In genomic region chr10:116840389-116841075, GRCh38 we compare ENCODE assay signal across 15 cellular contexts. TPM values are rescaled to one million over a fixed set of nuclear protein-coding genes. Genes with fewer than 3 reads are reported as not detected.
DNase-seq lines count a peak whose midpoint lies in the region; ATAC-seq and TF ChIP-seq lines count a peak whose summit lies in the region.
"Had no signal": no experiment of that assay in that cellular context is flagged by ENCODE, and none has a peak within 500 bp of the region (broad histone marks: within the 10 kb centered on the region; RNA-seq: fewer than 3 reads in every experiment).

No MANE protein-coding gene starts in this region.

- H3K4ac ChIP-seq in trophoblast cell (ENCODE audit: low read depth, low read length): no peak overlapping the region

- no peak overlapping the region for H2BK5ac ChIP-seq in trophoblast cell (ENCODE audit: low read depth, low read length, poor library complexity)

- H3K9me3 Mint-ChIP-seq in GM23338: no peaks in the 10 kb centered on the region
- no peaks in the 10 kb centered on the region for H3K9me3 Mint-ChIP-seq in activated naive CD8-positive, alpha-beta T cell treated with anti-CD3 and anti-CD28 coated beads for 36 hours
- H3K9me3 Mint-ChIP-seq: CD4-positive, alpha-beta T cell; H9; IgD-negative memory B cell had no signal

- H3F3A ChIP-seq in GM23338 (replicated peaks; ENCODE audit: low read depth): no peaks in the 10 kb centered on the region; the same call in 1 of the 2 replicates

- H3K79me2 ChIP-seq in GM23338 (replicated peaks; ENCODE audit: insufficient read depth) (no peaks in the 10 kb centered on the region), trophoblast cell (ENCODE audit: control insufficient read depth, insufficient read depth, low read length, poor library complexity) (no peaks in the 10 kb centered on the region)

- H2BK12ac ChIP-seq in trophoblast cell (ENCODE audit: low read length): no peak overlapping the region

- no peak overlapping the region for H3K9ac ChIP-seq in trophoblast cell (ENCODE audit: low read length)
- H3K9ac ChIP-seq: GM23248 had no signal

- DNase-seq in GM23338 (ENCODE audit: low spot score) (no peak), NCI-H2227 treated with DMSO at 0.1 percent for 48 hours (lab: John Stamatoyannopoulos, UW) (peak; percentile 71), esophagus muscularis mucosa (ENCODE audit: extremely low spot score) (peak; percentile 10), trophoblast cell (no peak)
- no peak for DNase-seq in activated naive CD8-positive, alpha-beta T cell treated with anti-CD3 and anti-CD28 coated beads for 36 hours
- DNase-seq in activated effector memory CD4-positive, alpha-beta T cell treated with anti-CD3 and anti-CD28 coated beads, Interleukin-2, amount 50 U/mL, for 16 hours: no peak
- DNase-seq: C1 segment of cervical spinal cord; Calu3; CD4-positive, alpha-beta T cell; DMS 273 treated with DMSO at 0.1 percent for 48 hours; GM23248; H9 had no signal

- intact Hi-C loops in esophagus muscularis mucosa (cut with DNase I): no loop called here

- H3K36me3 ChIP-seq in GM23338 (ENCODE audit: insufficient read depth): no peaks in the 10 kb centered on the region
- H3K36me3 ChIP-seq in esophagus muscularis mucosa: no peaks in the 10 kb centered on the region
- H3K36me3 ChIP-seq in trophoblast cell (ENCODE audit: control insufficient read depth in 1 of 2, insufficient read depth in 2 of 2, low read length in 2 of 2): no peaks in the 10 kb centered on the region

- no peak overlapping the region for H4K12ac ChIP-seq in trophoblast cell (ENCODE audit: low read depth, low read length)

- H2AK5ac ChIP-seq in trophoblast cell (ENCODE audit: low read length): no peak overlapping the region

- no peak overlapping the region for H3K14ac ChIP-seq in trophoblast cell (ENCODE audit: low read length)

- H4K8ac ChIP-seq in trophoblast cell (ENCODE audit: low read depth, low read length): no peak overlapping the region

- no peaks in the 10 kb centered on the region for H3K79me1 ChIP-seq in trophoblast cell (ENCODE audit: low read length)

- no peaks in the 10 kb centered on the region for H3K27me3 Mint-ChIP-seq in GM23338 (ENCODE audit: insufficient read depth, low read depth, poor library complexity)
- peaks cover 23% of the 10 kb centered on the region for H3K27me3 Mint-ChIP-seq in activated naive CD8-positive, alpha-beta T cell treated with anti-CD3 and anti-CD28 coated beads for 36 hours
- H3K27me3 Mint-ChIP-seq: B cell, IgD-negative memory B cell had no signal

- no peak overlapping the region for H3K4me3 Mint-ChIP-seq in GM23338
- H3K4me3 Mint-ChIP-seq in activated naive CD8-positive, alpha-beta T cell treated with anti-CD3 and anti-CD28 coated beads for 36 hours: no peak overlapping the region
- H3K4me3 Mint-ChIP-seq: B cell; CD4-positive, alpha-beta T cell; H9; IgD-negative memory B cell had no signal

- no peaks in the 10 kb centered on the region for H3K36me3 Mint-ChIP-seq in GM23338 (ENCODE audit: low read depth)
- no peaks in the 10 kb centered on the region for H3K36me3 Mint-ChIP-seq in activated naive CD8-positive, alpha-beta T cell treated with anti-CD3 and anti-CD28 coated beads for 36 hours
- H3K36me3 Mint-ChIP-seq: IgD-negative memory B cell had no signal

- H3K4me3 ChIP-seq in GM23338 (no peak overlapping the region), esophagus muscularis mucosa (no peak overlapping the region), trophoblast cell (ENCODE audit: low read depth, low read length) (no peak overlapping the region)
- H3K4me3 ChIP-seq: GM23248 had no signal

- H3K27me3 ChIP-seq in GM23338 (ENCODE audit: insufficient read depth) (no peaks in the 10 kb centered on the region), esophagus muscularis mucosa (no peaks in the 10 kb centered on the region), trophoblast cell (ENCODE audit: insufficient read depth, low read length) (no peaks in the 10 kb centered on the region)

- H3K4me1 ChIP-seq in GM23338 (ENCODE audit: insufficient read depth): peaks cover 53% of the 10 kb centered on the region
- no peaks in the 10 kb centered on the region for H3K4me1 ChIP-seq in esophagus muscularis mucosa
- H3K4me1 ChIP-seq in trophoblast cell (ENCODE audit: control insufficient read depth in 1 of 2, insufficient read depth in 2 of 2, low read length in 2 of 2): no peaks in the 10 kb centered on the region

- no peak for TF ChIP-seq EP300 in esophagus muscularis mucosa (IDR thresholded peaks at IDR 0.05)

- ATAC-seq in GM23338 (peak; percentile 8; the same call in 1 of the 3 replicates), GM21723 (IDR thresholded peaks at IDR 0.05; ENCODE audit: unreplicated experiment) (no peak)

- no peaks in the 10 kb centered on the region for H3K9me2 ChIP-seq in GM23338 (ENCODE audit: insufficient read depth)

- H2AFZ ChIP-seq in GM23338 (no peak overlapping the region), trophoblast cell (ENCODE audit: insufficient read depth, low read length, poor library complexity) (no peak overlapping the region)
- H2AFZ ChIP-seq: GM23248 had no signal

- TF ChIP-seq POLR2A in esophagus muscularis mucosa (IDR thresholded peaks at IDR 0.05; ENCODE audit: low read depth): no peak

- 88% methylated on average over 6 of the region's 6 CpGs for WGBS in esophagus muscularis mucosa
- WGBS in trophoblast cell (ENCODE audit: extremely low coverage, insufficient coverage, insufficient read length): no CpG with 5 or more reads among the region's 6 CpGs

- H4K91ac ChIP-seq in trophoblast cell (ENCODE audit: low read depth, low read length): no peak overlapping the region

- H3K4me1 Mint-ChIP-seq in GM23338: peaks cover 60% of the 10 kb centered on the region
- peaks cover 3% of the 10 kb centered on the region for H3K4me1 Mint-ChIP-seq in activated naive CD8-positive, alpha-beta T cell treated with anti-CD3 and anti-CD28 coated beads for 36 hours

- no peak overlapping the region for H3K27ac ChIP-seq in GM23338 (ENCODE audit: low read depth)
- no peak overlapping the region for H3K27ac ChIP-seq in esophagus muscularis mucosa (replicated peaks in 1 of 4)
- no peak overlapping the region for H3K27ac ChIP-seq in trophoblast cell (ENCODE audit: low read depth, low read length)
- H3K27ac ChIP-seq: GM23248 had no signal

- peak overlapping the region; percentile 74 for H3K23ac ChIP-seq in trophoblast cell (ENCODE audit: low read length)

- no peak for TF ChIP-seq CTCF in GM23338 (conservative IDR thresholded peaks at IDR 0.05; ENCODE audit: low read depth in 2 of 2)
- no peak for TF ChIP-seq CTCF in esophagus muscularis mucosa (IDR thresholded peaks at IDR 0.05)

- H3K18ac ChIP-seq in trophoblast cell (ENCODE audit: low read length): no peak overlapping the region

- H3K4me2 ChIP-seq in GM23338 (no peak overlapping the region), trophoblast cell (ENCODE audit: low read length) (no peak overlapping the region)

- H3K9me3 ChIP-seq in esophagus muscularis mucosa (no peaks in the 10 kb centered on the region), trophoblast cell (ENCODE audit: insufficient read depth, low read depth, low read length) (no peaks in the 10 kb centered on the region)

- no peaks in the 10 kb centered on the region for H4K20me1 ChIP-seq in GM23338 (replicated peaks; ENCODE audit: insufficient read depth)

- H3K27ac Mint-ChIP-seq in GM23338: no peak overlapping the region
- no peak overlapping the region for H3K27ac Mint-ChIP-seq in activated naive CD8-positive, alpha-beta T cell treated with anti-CD3 and anti-CD28 coated beads for 36 hours
- H3K27ac Mint-ChIP-seq: B cell; CD4-positive, alpha-beta T cell; H9 had no signal

- H2BK120ac ChIP-seq in trophoblast cell (ENCODE audit: insufficient read depth, low read length, poor library complexity): no peak overlapping the region

TF ChIP-seq in GM23338, 12 proteins besides CTCF, POLR2A, EP300 and RAD21 (continues in another document):
- TF ChIP-seq STAT1 (IDR thresholded peaks at IDR 0.05; ENCODE audit: unreplicated experiment) (no peak), EZH2 (IDR thresholded peaks at IDR 0.05; ENCODE audit: low read depth, unreplicated experiment) (no peak), ZNF114 (CRISPR knock-in tag; IDR thresholded peaks at IDR 0.05) (no peak), NANOG (IDR thresholded peaks at IDR 0.05; ENCODE audit: borderline replicate concordance) (no peak), ZNF331 (CRISPR knock-in tag; IDR thresholded peaks at IDR 0.05; ENCODE audit: low read depth) (no peak)
- TF ChIP-seq, protein P1, sequence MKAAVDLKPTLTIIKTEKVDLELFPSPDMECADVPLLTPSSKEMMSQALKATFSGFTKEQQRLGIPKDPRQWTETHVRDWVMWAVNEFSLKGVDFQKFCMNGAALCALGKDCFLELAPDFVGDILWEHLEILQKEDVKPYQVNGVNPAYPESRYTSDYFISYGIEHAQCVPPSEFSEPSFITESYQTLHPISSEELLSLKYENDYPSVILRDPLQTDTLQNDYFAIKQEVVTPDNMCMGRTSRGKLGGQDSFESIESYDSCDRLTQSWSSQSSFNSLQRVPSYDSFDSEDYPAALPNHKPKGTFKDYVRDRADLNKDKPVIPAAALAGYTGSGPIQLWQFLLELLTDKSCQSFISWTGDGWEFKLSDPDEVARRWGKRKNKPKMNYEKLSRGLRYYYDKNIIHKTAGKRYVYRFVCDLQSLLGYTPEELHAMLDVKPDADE (IDR thresholded peaks at IDR 0.05): no peak

RNA-seq across cellular contexts. Expression of gene ENO4, which starts 8.8 kb away (rescaled TPM):
- total RNA-seq in GM23338 (2014; rRNA removed; shearing (Covaris generic)): 0.04 and 0.24 TPM in 2 replicates
- 0.44 and 0.59 TPM in 2 replicates for polyA plus RNA-seq in GM23338 (2016; fragmentation: Nextera tagmentation; extraction: Ambion mirVana)
- total RNA-seq in esophagus muscularis mucosa: 1 to 10 TPM in 1 of 4 donors, under 1 TPM in 2, not detected in 1; 0.17 to 1.1 (median 0.29) TPM
- polyA plus RNA-seq in trophoblast cell (2013): 0.11 and 0.21 TPM in 2 replicates
- not detected for total RNA-seq in activated naive CD8-positive, alpha-beta T cell treated with anti-CD3 and anti-CD28 coated beads for 36 hours
- total RNA-seq: CD4-positive, alpha-beta T cell had no signal

Comparison
In these comparisons a context has a peak if more than half of its experiments do, and no peak if none do; other contexts are left out.
1. DNase-seq: peak in NCI-H2227 treated with DMSO at 0.1 percent for 48 hours (single experiment) and esophagus muscularis mucosa (single experiment); none in GM23338 (single experiment), trophoblast cell (0 of 2), activated naive CD8-positive, alpha-beta T cell treated with anti-CD3 and anti-CD28 coated beads for 36 hours (single experiment) and activated effector memory CD4-positive, alpha-beta T cell treated with anti-CD3 and anti-CD28 coated beads, Interleukin-2, amount 50 U/mL, for 16 hours (single experiment).